ENCODE assay signal across 23 cellular contexts in genomic region chr2:2806711-2807110, GRCh38.
"Had no signal": no experiment of that assay in that cellular context is flagged by ENCODE, and none has a peak within 500 bp of the region (broad histone marks: within the 10 kb centered on the region; RNA-seq: fewer than 3 reads in every experiment).

No MANE protein-coding gene starts in this region.

- H3K36me3 Mint-ChIP-seq: activated naive CD8-positive, alpha-beta T cell treated with anti-CD3 and anti-CD28 coated beads, Interleukin-2, amount 10 ng/mL, durations not matched to agents 7 days and 5 days; IgD-negative memory B cell had no signal

- H3K4me3 Mint-ChIP-seq: activated CD4-positive, alpha-beta T cell treated with anti-CD3 and anti-CD28 coated beads for 36 hours; activated CD8-positive, alpha-beta T cell treated with anti-CD3 and anti-CD28 coated beads, Interleukin-2, amount 10 ng/mL, durations not matched to agents 7 days and 5 days; activated naive CD8-positive, alpha-beta T cell treated with anti-CD3 and anti-CD28 coated beads, Interleukin-2, amount 10 ng/mL, durations not matched to agents 7 days and 5 days; activated T-cell treated with anti-CD3 and anti-CD28 coated beads, Interleukin-2, amount 50 U/mL, for 72 hours; IgD-negative memory B cell had no signal

- H3K4me3 ChIP-seq: adrenal gland, SK-N-MC had no signal

- ATAC-seq: activated CD4-positive, alpha-beta T cell treated with anti-CD3 and anti-CD28 coated beads for 36 hours; activated CD8-positive, alpha-beta T cell treated with anti-CD3 and anti-CD28 coated beads, Interleukin-2, amount 10 ng/mL, durations not matched to agents 7 days and 5 days; activated T-cell treated with anti-CD3 and anti-CD28 coated beads, Interleukin-2, amount 50 U/mL, for 72 hours had no signal

- H3K36me3 ChIP-seq: adrenal gland had no signal

- DNase-seq: activated CD4-positive, alpha-beta T cell treated with anti-CD3 and anti-CD28 coated beads for 36 hours; activated CD4-positive, alpha-beta T cell treated with anti-CD3 and anti-CD28 coated beads, Interleukin-2, amount 50 U/mL, for 1 hour; activated CD8-positive, alpha-beta T cell treated with anti-CD3 and anti-CD28 coated beads, Interleukin-2, amount 10 ng/mL, durations not matched to agents 7 days and 5 days; activated naive CD4-positive, alpha-beta T cell treated with anti-CD3 and anti-CD28 coated beads, Interleukin-2, amount 50 U/mL, for 16 hours; activated naive CD8-positive, alpha-beta T cell treated with anti-CD3 and anti-CD28 coated beads, Interleukin-2, amount 10 ng/mL, durations not matched to agents 7 days and 5 days; activated T-cell treated with anti-CD3 and anti-CD28 coated beads, Interleukin-2, amount 50 U/mL, for 72 hours; adrenal gland; anterior cingulate cortex; KG1; NCI-H1092; NCI-H1417; NCI-H1930; NCI-H2171; NCI-H2227 treated with DMSO at 0.1 percent for 48 hours; NCI-H446 treated with DMSO at 0.1 percent for 48 hours; NCI-H524 treated with DMSO at 0.1 percent for 48 hours; NCI-H748 treated with DMSO at 0.1 percent for 48 hours; SIG-M5; T-helper 1 cell had no signal

- H3K4me1 ChIP-seq: adrenal gland had no signal

- H3K27me3 Mint-ChIP-seq: activated naive CD8-positive, alpha-beta T cell treated with anti-CD3 and anti-CD28 coated beads, Interleukin-2, amount 10 ng/mL, durations not matched to agents 7 days and 5 days; IgD-negative memory B cell had no signal

- H3K27ac ChIP-seq: adrenal gland, SK-N-MC, VCaP had no signal

- H3K9me3 ChIP-seq: adrenal gland had no signal

- H3K27ac Mint-ChIP-seq: activated CD4-positive, alpha-beta T cell treated with anti-CD3 and anti-CD28 coated beads for 36 hours; activated CD8-positive, alpha-beta T cell treated with anti-CD3 and anti-CD28 coated beads, Interleukin-2, amount 10 ng/mL, durations not matched to agents 7 days and 5 days; activated naive CD8-positive, alpha-beta T cell treated with anti-CD3 and anti-CD28 coated beads, Interleukin-2, amount 10 ng/mL, durations not matched to agents 7 days and 5 days; activated T-cell treated with anti-CD3 and anti-CD28 coated beads, Interleukin-2, amount 50 U/mL, for 72 hours; activated T-helper 2 cell treated with anti-CD3 and anti-CD28 coated beads, Interferon-gamma antibody, Interleukin-2, Interleukin-4, amounts not matched to agents 10 μg/mL and 5 μg/mL and 100 μg/mL, durations not matched to agents 14 hours and 24 hours and 36 hours; IgD-negative memory B cell had no signal

- H3K4me1 Mint-ChIP-seq: activated CD4-positive, alpha-beta T cell treated with anti-CD3 and anti-CD28 coated beads for 36 hours; activated naive CD8-positive, alpha-beta T cell treated with anti-CD3 and anti-CD28 coated beads, Interleukin-2, amount 10 ng/mL, durations not matched to agents 7 days and 5 days; IgD-negative memory B cell had no signal

- H3K27me3 ChIP-seq: adrenal gland had no signal

- H3K9me3 Mint-ChIP-seq: activated naive CD8-positive, alpha-beta T cell treated with anti-CD3 and anti-CD28 coated beads, Interleukin-2, amount 10 ng/mL, durations not matched to agents 7 days and 5 days; activated T-helper 2 cell treated with anti-CD3 and anti-CD28 coated beads, Interferon-gamma antibody, Interleukin-2, Interleukin-4, amounts not matched to agents 10 μg/mL and 5 μg/mL and 100 μg/mL, durations not matched to agents 14 hours and 24 hours and 36 hours had no signal
